In genomic region chr21:45013271-45013841, GRCh38 we compare ENCODE assay signal across 12 cellular contexts.
DNase-seq lines count a peak whose midpoint lies in the region; ATAC-seq, FAIRE-seq and TF ChIP-seq lines count a peak whose summit lies in the region.
"Had no signal": no experiment of that assay in that cellular context is flagged by ENCODE, and none has a peak within 500 bp of the region (broad histone marks: within the 10 kb centered on the region; RNA-seq: fewer than 3 reads in every experiment).

No MANE protein-coding gene starts in this region.

- H3K36me3 Mint-ChIP-seq in activated naive CD8-positive, alpha-beta T cell treated with anti-CD3 and anti-CD28 coated beads, Interleukin-2, amount 10 ng/mL, durations not matched to agents 7 days and 5 days: peaks cover 1% of the 10 kb centered on the region
- H3K36me3 Mint-ChIP-seq in activated naive CD8-positive, alpha-beta T cell treated with anti-CD3 and anti-CD28 coated beads, Interleukin-2, amount 50 U/mL, for 24 hours (ENCODE audit: low read depth): no peaks in the 10 kb centered on the region

- ATAC-seq in activated naive CD8-positive, alpha-beta T cell treated with anti-CD3 and anti-CD28 coated beads, Interleukin-2, amount 10 ng/mL, durations not matched to agents 7 days and 5 days (ENCODE audit: low read depth): no peak
- no peak for ATAC-seq in activated naive CD8-positive, alpha-beta T cell treated with anti-CD3 and anti-CD28 coated beads, Interleukin-2, amount 50 U/mL, for 24 hours
- ATAC-seq in K562 (peak; percentile 36), right lobe of liver (peak in 1 of 4 donors; percentile 20)

- H2AFZ ChIP-seq in K562 (ENCODE audit: low read depth, low read length): no peak overlapping the region

- no peaks in the 10 kb centered on the region for H3K9me3 Mint-ChIP-seq in activated naive CD8-positive, alpha-beta T cell treated with anti-CD3 and anti-CD28 coated beads, Interleukin-2, amount 10 ng/mL, durations not matched to agents 7 days and 5 days
- H3K9me3 Mint-ChIP-seq in activated naive CD8-positive, alpha-beta T cell treated with anti-CD3 and anti-CD28 coated beads, Interleukin-2, amount 50 U/mL, for 24 hours: no peaks in the 10 kb centered on the region

- no peak overlapping the region for H3K4me2 ChIP-seq in K562 (ENCODE audit: insufficient read depth, low read length)

- H3K4me1 Mint-ChIP-seq in activated naive CD8-positive, alpha-beta T cell treated with anti-CD3 and anti-CD28 coated beads, Interleukin-2, amount 10 ng/mL, durations not matched to agents 7 days and 5 days: peaks cover 8% of the 10 kb centered on the region
- peaks cover 15% of the 10 kb centered on the region for H3K4me1 Mint-ChIP-seq in activated naive CD8-positive, alpha-beta T cell treated with anti-CD3 and anti-CD28 coated beads, Interleukin-2, amount 50 U/mL, for 24 hours

- H3K9ac ChIP-seq in K562 (ENCODE audit: insufficient read depth in 1 of 2, low read depth in 2 of 2, low read length in 2 of 2): no peak overlapping the region

- no peaks in the 10 kb centered on the region; the same call in 1 of the 2 replicates for H4K20me1 ChIP-seq in K562 (replicated peaks; ENCODE audit: control insufficient read depth, insufficient read depth, low read length)

- in situ Hi-C loops in K562 (cut with MboI): no loop called here

- H3K27ac ChIP-seq in K562 (ENCODE audit: extremely low read depth, low read depth, low read length): no peak overlapping the region
- H3K27ac ChIP-seq in right lobe of liver: no peak overlapping the region
- peak overlapping the region; percentile 99 to 100 for H3K27ac ChIP-seq in tibial artery
- H3K27ac ChIP-seq in uterus: no peak overlapping the region
- H3K27ac ChIP-seq: Peyer's patch had no signal

- H3K36me3 ChIP-seq in K562 (ENCODE audit: control insufficient read depth, insufficient read depth, low read length) (no peaks in the 10 kb centered on the region), right lobe of liver (no peaks in the 10 kb centered on the region), tibial artery (no peaks in the 10 kb centered on the region), uterus (no peaks in the 10 kb centered on the region)
- H3K36me3 ChIP-seq: Peyer's patch, thoracic aorta had no signal

- H3K4me3 ChIP-seq in K562 (no peak overlapping the region), right lobe of liver (no peak overlapping the region), tibial artery (no peak overlapping the region), uterus (no peak overlapping the region)
- H3K4me3 ChIP-seq: Peyer's patch, thoracic aorta had no signal

- H3K9me3 ChIP-seq in K562 (replicated peaks; ENCODE audit: control insufficient read depth, insufficient read depth, low read depth, low read length) (no peaks in the 10 kb centered on the region), right lobe of liver (no peaks in the 10 kb centered on the region), tibial artery (no peaks in the 10 kb centered on the region), uterus (no peaks in the 10 kb centered on the region)
- H3K9me3 ChIP-seq: Peyer's patch, thoracic aorta had no signal

- TF ChIP-seq CTCF in K562 (IDR thresholded peaks at IDR 0.05 in 2 of 3, conservative IDR thresholded peaks at IDR 0.05 in 1 of 3; ENCODE audit: insufficient read depth in 2 of 3, low read depth in 1 of 3, low read length in 3 of 3) (peak in 1 of 3 experiments; percentile 44; a peak in 2 of 6 replicates), right lobe of liver (IDR thresholded peaks at IDR 0.05) (no peak), tibial artery (IDR thresholded peaks at IDR 0.05) (no peak), uterus (IDR thresholded peaks at IDR 0.05) (no peak)

- H3K27me3 ChIP-seq in K562 (ENCODE audit: control insufficient read depth in 2 of 2, insufficient read depth in 2 of 2, low read length in 2 of 2): peaks cover 70 to 76% of the 10 kb centered on the region in 2 experiments
- no peaks in the 10 kb centered on the region for H3K27me3 ChIP-seq in right lobe of liver
- no peaks in the 10 kb centered on the region for H3K27me3 ChIP-seq in tibial artery
- no peaks in the 10 kb centered on the region for H3K27me3 ChIP-seq in uterus
- H3K27me3 ChIP-seq: Peyer's patch had no signal

- WGBS in K562 (ENCODE audit: insufficient coverage, low coverage, missing lambda C conversion rate): 10% methylated on average over 18 of the region's 19 CpGs
- 48% methylated on average over 9 of the region's 19 CpGs for WGBS in right lobe of liver (ENCODE audit: insufficient coverage, low coverage, low lambda C conversion rate, missing lambda C conversion rate)

- CTCF ChIA-PET in K562 (lab: Yijun Ruan, JAX; ENCODE audit: low intra/inter-chr PET ratio): no interaction called here

- H3K4me3 Mint-ChIP-seq in activated naive CD8-positive, alpha-beta T cell treated with anti-CD3 and anti-CD28 coated beads, Interleukin-2, amount 10 ng/mL, durations not matched to agents 7 days and 5 days: no peak overlapping the region
- H3K4me3 Mint-ChIP-seq in activated naive CD8-positive, alpha-beta T cell treated with anti-CD3 and anti-CD28 coated beads, Interleukin-2, amount 50 U/mL, for 24 hours: no peak overlapping the region

- POLR2A ChIA-PET in activated naive CD8-positive, alpha-beta T cell treated with anti-CD3 and anti-CD28 coated beads, Interleukin-2, amount 10 ng/mL, durations not matched to agents 7 days and 5 days (lab: Charles Lee): no interaction called here
- POLR2A ChIA-PET in K562 (lab: Yijun Ruan, JAX): interaction anchor here (0.5 kb wide), 1 partner anchor 213 kb away, joined by 3 read pairs; no protein-coding TSS in a partner anchor

- FAIRE-seq in K562 (lab: Jason Lieb, UNC): no peak

- H3K27ac Mint-ChIP-seq in activated naive CD8-positive, alpha-beta T cell treated with anti-CD3 and anti-CD28 coated beads, Interleukin-2, amount 10 ng/mL, durations not matched to agents 7 days and 5 days: no peak overlapping the region
- no peak overlapping the region for H3K27ac Mint-ChIP-seq in activated naive CD8-positive, alpha-beta T cell treated with anti-CD3 and anti-CD28 coated beads, Interleukin-2, amount 50 U/mL, for 24 hours

- no peaks in the 10 kb centered on the region for H3K79me2 ChIP-seq in K562 (ENCODE audit: control insufficient read depth, insufficient read depth, low read length)

- no TSS peak for BruUV-seq in K562 (replicated peaks; lab: Mats Ljungman, UMichigan)

- DNase-seq in activated naive CD8-positive, alpha-beta T cell treated with anti-CD3 and anti-CD28 coated beads, Interleukin-2, amount 10 ng/mL, durations not matched to agents 7 days and 5 days: peak; percentile 22
- no peak for DNase-seq in activated naive CD8-positive, alpha-beta T cell treated with anti-CD3 and anti-CD28 coated beads, Interleukin-2, amount 50 U/mL, for 24 hours
- DNase-seq in K562 (ENCODE audit: extremely low read depth in 1 of 4, low spot score in 3 of 4): peak in 1 of 4 experiments; percentile 32
- DNase-seq in right lobe of liver: peak in 2 of 3 donors; percentile 18 to 48
- DNase-seq in tibial artery: peak; percentile 18 to 68
- DNase-seq in stimulated activated CD4-positive, alpha-beta T cell treated with anti-CD3 and anti-CD28 coated beads, Interleukin-4, amount 100 ng/mL, for 24 hours: no peak
- no peak for DNase-seq in uterus
- no peak for DNase-seq in NCI-H2107 treated with DMSO at 0.1 percent for 48 hours (lab: John Stamatoyannopoulos, UW; ENCODE audit: unreplicated experiment)
- DNase-seq: EL, MV-4-11 had no signal

- no peak for TF ChIP-seq EP300 in K562 (IDR thresholded peaks at IDR 0.05; ENCODE audit: low read length)

- TF ChIP-seq RAD21 in K562 (CRISPR knock-in tag; conservative IDR thresholded peaks at IDR 0.05 in 1 of 2, IDR thresholded peaks at IDR 0.05 in 1 of 2): no peak

- H3K9me1 ChIP-seq in K562 (ENCODE audit: control insufficient read depth, insufficient read depth, low read length): no peaks in the 10 kb centered on the region

- intact Hi-C loops in K562 (cut with micrococcal nuclease): loop anchor here (10.0 kb wide), 1 partner anchor 121 kb away; no protein-coding TSS in a partner anchor
- intact Hi-C loops in right lobe of liver (cut with DNase I): no loop called here
- intact Hi-C loops in tibial artery (cut with DNase I; ENCODE audit: low total_unique reads): no loop called here
- intact Hi-C loops in uterus (cut with DNase I; ENCODE audit: low total_unique reads): no loop called here

- TF ChIP-seq POLR2A in K562 (conservative IDR thresholded peaks at IDR 0.05) (no peak), right lobe of liver (IDR thresholded peaks at IDR 0.05) (no peak), uterus (IDR thresholded peaks at IDR 0.05) (no peak)

- peaks cover 46% of the 10 kb centered on the region for H3K27me3 Mint-ChIP-seq in activated naive CD8-positive, alpha-beta T cell treated with anti-CD3 and anti-CD28 coated beads, Interleukin-2, amount 10 ng/mL, durations not matched to agents 7 days and 5 days
- peaks cover 40% of the 10 kb centered on the region for H3K27me3 Mint-ChIP-seq in activated naive CD8-positive, alpha-beta T cell treated with anti-CD3 and anti-CD28 coated beads, Interleukin-2, amount 50 U/mL, for 24 hours

- H3K4me1 ChIP-seq in K562 (replicated peaks in 1 of 2; ENCODE audit: control insufficient read depth in 2 of 2, insufficient read depth in 2 of 2, low read length in 2 of 2): peaks cover 0 to 37% of the 10 kb centered on the region in 2 experiments; a peak in 2 of 5 replicates
- H3K4me1 ChIP-seq in right lobe of liver: no peaks in the 10 kb centered on the region
- H3K4me1 ChIP-seq in tibial artery: peaks cover 3 to 66% (median 55%) of the 10 kb centered on the region in 4 donors
- H3K4me1 ChIP-seq in uterus: peaks cover 0 to 3% of the 10 kb centered on the region in 2 donors

TF ChIP-seq in K562, 482 proteins besides CTCF, POLR2A, EP300 and RAD21 (continues in another document):
- TF ChIP-seq ELK3 (CRISPR knock-in tag; IDR thresholded peaks at IDR 0.05) (no peak), ZNF785 (CRISPR knock-in tag; IDR thresholded peaks at IDR 0.05) (no peak)

Comparison
In these comparisons a context has a peak if more than half of its experiments do, and no peak if none do; other contexts are left out.
1. DNase-seq: peak in activated naive CD8-positive, alpha-beta T cell treated with anti-CD3 and anti-CD28 coated beads, Interleukin-2, amount 10 ng/mL, durations not matched to agents 7 days and 5 days (single experiment), right lobe of liver (2 of 3) and tibial artery (2 of 2); none in activated naive CD8-positive, alpha-beta T cell treated with anti-CD3 and anti-CD28 coated beads, Interleukin-2, amount 50 U/mL, for 24 hours (single experiment), stimulated activated CD4-positive, alpha-beta T cell treated with anti-CD3 and anti-CD28 coated beads, Interleukin-4, amount 100 ng/mL, for 24 hours (single experiment), uterus (0 of 2) and NCI-H2107 treated with DMSO at 0.1 percent for 48 hours (single experiment).
2. H3K27ac ChIP-seq: peak in tibial artery (2 of 2); none in K562 (single experiment), right lobe of liver (0 of 3) and uterus (0 of 2).